ENCODE assay signal across 20 cellular contexts in genomic region chr22:31605851-31606585, GRCh38. TPM values are rescaled to one million over a fixed set of nuclear protein-coding genes. Genes with fewer than 3 reads are reported as not detected.
DNase-seq lines count a peak whose midpoint lies in the region; ATAC-seq lines count a peak whose summit lies in the region.
"Had no signal": no experiment of that assay in that cellular context is flagged by ENCODE, and none has a peak within 500 bp of the region (broad histone marks: within the 10 kb centered on the region; RNA-seq: fewer than 3 reads in every experiment).

No MANE protein-coding gene starts in this region.

- H3K4me1 Mint-ChIP-seq in activated naive CD4-positive, alpha-beta T cell treated with anti-CD3 and anti-CD28 coated beads, Interleukin-2, amount 10 ng/mL, durations not matched to agents 7 days and 5 days = no peaks in the 10 kb centered on the region
- H3K4me1 Mint-ChIP-seq: naive thymus-derived CD4-positive, alpha-beta T cell; T-cell had no signal

- no peaks in the 10 kb centered on the region for H3K36me3 ChIP-seq in mesendoderm (ENCODE audit: control insufficient read depth, insufficient read depth, low read length)
- H3K36me3 ChIP-seq: breast epithelium had no signal

- no peak overlapping the region for H2BK15ac ChIP-seq in mesendoderm (replicated peaks; ENCODE audit: low read depth)

- H3K4me3 Mint-ChIP-seq in activated naive CD4-positive, alpha-beta T cell treated with anti-CD3 and anti-CD28 coated beads, Interleukin-2, amount 10 ng/mL, durations not matched to agents 7 days and 5 days = no peak overlapping the region
- H3K4me3 Mint-ChIP-seq: T-cell had no signal

- no peak overlapping the region for H4K8ac ChIP-seq in mesendoderm (ENCODE audit: low read depth, low read length)

- H3K18ac ChIP-seq in mesendoderm (ENCODE audit: low read length) = no peak overlapping the region

- H3K36me3 Mint-ChIP-seq in activated naive CD4-positive, alpha-beta T cell treated with anti-CD3 and anti-CD28 coated beads, Interleukin-2, amount 10 ng/mL, durations not matched to agents 7 days and 5 days = peaks cover 45% of the 10 kb centered on the region

- no peak overlapping the region for H2BK5ac ChIP-seq in mesendoderm (ENCODE audit: low read length)

- H3K56ac ChIP-seq in mesendoderm (ENCODE audit: low read length) = no peak overlapping the region

- CTCF ChIA-PET in activated naive CD4-positive, alpha-beta T cell treated with anti-CD3 and anti-CD28 coated beads, Interleukin-2, amount 10 ng/mL, durations not matched to agents 7 days and 5 days (lab: Charles Lee) = interaction anchor here (1.1 kb wide), 1 partner anchor 49 kb away, joined by 3 read pairs; no protein-coding TSS in a partner anchor

- no peak overlapping the region for H3K4me2 ChIP-seq in mesendoderm (ENCODE audit: low read length)
- H3K4me2 ChIP-seq: PC-9 had no signal

- H2AK5ac ChIP-seq in mesendoderm (ENCODE audit: low read length) = no peak overlapping the region

- H3K23ac ChIP-seq in mesendoderm (ENCODE audit: low read length) = no peak overlapping the region

- no peaks in the 10 kb centered on the region for H3K79me1 ChIP-seq in mesendoderm (ENCODE audit: low read length)

- no peak overlapping the region for H4K5ac ChIP-seq in mesendoderm (ENCODE audit: low read length)

- no peaks in the 10 kb centered on the region for H3K79me2 ChIP-seq in mesendoderm (ENCODE audit: control insufficient read depth, insufficient read depth, low read length)

- H3K27ac Mint-ChIP-seq in activated naive CD4-positive, alpha-beta T cell treated with anti-CD3 and anti-CD28 coated beads, Interleukin-2, amount 10 ng/mL, durations not matched to agents 7 days and 5 days = no peak overlapping the region

- ATAC-seq in sciatic nerve (no peak), HG03135 (IDR thresholded peaks at IDR 0.05; ENCODE audit: unreplicated experiment) (no peak), HG03196 (IDR thresholded peaks at IDR 0.05; ENCODE audit: unreplicated experiment) (no peak)
- ATAC-seq: activated CD4-positive, CD25-positive, alpha-beta regulatory T cell treated with anti-CD3 and anti-CD28 coated beads, Interleukin-2, amount 50 U/mL, for 24 hours; HCT116; naive thymus-derived CD4-positive, alpha-beta T cell; T-cell had no signal

- no peaks in the 10 kb centered on the region for H3K4me1 ChIP-seq in mesendoderm (ENCODE audit: control insufficient read depth, low read depth, low read length)
- H3K4me1 ChIP-seq: breast epithelium had no signal

- H3K27ac ChIP-seq in mesendoderm (ENCODE audit: low read depth, low read length) = no peak overlapping the region
- H3K27ac ChIP-seq: breast epithelium, C4-2B, PC-9, vagina had no signal

- H3K27me3 ChIP-seq in mesendoderm (ENCODE audit: insufficient read depth, low read length, poor library complexity) = no peaks in the 10 kb centered on the region
- H3K27me3 ChIP-seq: breast epithelium, vagina had no signal

- peak; percentile 10 for DNase-seq in activated naive CD4-positive, alpha-beta T cell treated with anti-CD3 and anti-CD28 coated beads, Interleukin-2, amount 10 ng/mL, durations not matched to agents 7 days and 5 days
- DNase-seq in activated naive CD4-positive, alpha-beta T cell (lab: John Stamatoyannopoulos, UW) = no peak
- DNase-seq in NCI-H524 treated with DMSO at 0.1 percent for 48 hours (lab: John Stamatoyannopoulos, UW) (peak; percentile 35), islet precursor cell (peak; percentile 50), sciatic nerve (ENCODE audit: low spot score) (peak; percentile 32), mesendoderm (no peak)
- DNase-seq: amniotic stem cell; MV-4-11; naive thymus-derived CD4-positive, alpha-beta T cell; NCI-H187; NCI-H2227 treated with DMSO at 0.1 percent for 48 hours; PC-9; T-cell had no signal

- H3K27me3 Mint-ChIP-seq in activated naive CD4-positive, alpha-beta T cell treated with anti-CD3 and anti-CD28 coated beads, Interleukin-2, amount 10 ng/mL, durations not matched to agents 7 days and 5 days = no peaks in the 10 kb centered on the region
- H3K27me3 Mint-ChIP-seq: naive thymus-derived CD4-positive, alpha-beta T cell; T-cell had no signal

- H2BK120ac ChIP-seq in mesendoderm (ENCODE audit: low read depth, low read length) = no peak overlapping the region

- intact Hi-C loops in sciatic nerve (cut with DNase I) = loop anchor here (2.0 kb wide), 1 partner anchor 17 kb away; no protein-coding TSS in a partner anchor

- H3K9me3 Mint-ChIP-seq in activated naive CD4-positive, alpha-beta T cell treated with anti-CD3 and anti-CD28 coated beads, Interleukin-2, amount 10 ng/mL, durations not matched to agents 7 days and 5 days = no peaks in the 10 kb centered on the region
- H3K9me3 Mint-ChIP-seq: T-cell had no signal

- no peak overlapping the region for H3K4me3 ChIP-seq in mesendoderm (ENCODE audit: low read length)
- H3K4me3 ChIP-seq: breast epithelium, PC-9, vagina had no signal

- H3K4ac ChIP-seq in mesendoderm (ENCODE audit: low read depth, low read length) = no peak overlapping the region

- no CpG with 5 or more reads among the region's 9 CpGs for WGBS in mesendoderm (ENCODE audit: extremely low coverage, insufficient coverage, low lambda C conversion rate)

- no peak overlapping the region for H3K9ac ChIP-seq in mesendoderm (ENCODE audit: low read length)

RNA-seq across cellular contexts. Expression of gene PISD, which starts 56.0 kb away (rescaled TPM):
- total RNA-seq in sciatic nerve = 49.0 TPM
- 26.7 TPM for polyA plus RNA-seq in mesendoderm (2013, experiment 1 of 2)
- polyA plus RNA-seq in mesendoderm (2013, experiment 2 of 2) = 26.6 TPM

Comparison
In these comparisons a context has a peak if more than half of its experiments do, and no peak if none do; other contexts are left out.
1. DNase-seq: peak in activated naive CD4-positive, alpha-beta T cell treated with anti-CD3 and anti-CD28 coated beads, Interleukin-2, amount 10 ng/mL, durations not matched to agents 7 days and 5 days (single experiment), NCI-H524 treated with DMSO at 0.1 percent for 48 hours (single experiment), islet precursor cell (single experiment) and sciatic nerve (single experiment); none in activated naive CD4-positive, alpha-beta T cell (0 of 4) and mesendoderm (single experiment).